Comparison of ENCODE assay signal across 8 cellular contexts in the genomic region with DNA sequence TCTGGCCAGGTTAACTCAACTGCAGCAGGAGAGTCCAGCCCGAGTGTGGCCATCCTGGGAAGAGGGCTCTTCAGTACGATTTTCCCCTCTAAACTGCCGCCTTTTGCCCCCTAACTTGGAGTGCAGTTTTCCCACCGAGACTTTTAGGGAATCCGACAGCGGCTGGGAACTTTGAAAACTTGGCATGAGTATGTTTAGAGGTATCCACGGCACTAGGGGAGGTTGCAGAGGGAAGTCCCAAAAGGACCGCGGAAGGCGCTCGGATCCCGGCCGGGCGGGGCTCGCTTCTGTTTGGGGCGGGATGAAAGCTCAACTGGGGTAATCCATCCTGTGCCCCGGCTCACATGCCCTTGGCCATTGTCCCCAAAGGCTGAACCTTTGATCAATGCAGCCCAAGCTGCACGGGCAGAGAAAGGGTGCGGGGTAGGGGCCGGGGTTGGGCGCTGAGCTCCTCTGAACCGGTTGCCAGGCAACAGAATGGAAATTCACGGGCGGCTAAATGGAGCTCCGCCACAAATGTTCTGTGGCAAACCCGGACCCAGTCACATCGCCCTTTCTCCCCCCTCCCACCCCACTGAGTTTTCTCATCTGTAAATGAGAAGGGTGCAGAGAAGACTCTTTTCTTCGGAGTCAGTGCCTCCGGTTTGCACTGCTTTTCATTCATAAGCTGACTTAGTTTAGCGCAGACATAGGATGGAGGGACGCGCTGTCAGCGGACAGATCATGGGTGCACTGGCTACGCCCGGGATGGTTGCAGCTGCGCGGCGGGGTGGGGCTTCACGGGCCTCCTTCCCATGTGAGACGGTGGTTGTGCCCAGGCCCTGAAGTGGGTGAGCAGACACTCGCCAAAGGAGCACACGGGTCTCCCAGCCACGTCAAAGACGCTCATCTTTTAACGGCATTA. TPM values are rescaled to one million over a fixed set of nuclear protein-coding genes. Genes with fewer than 3 reads are reported as not detected.
DNase-seq lines count a peak whose midpoint lies in the region; ATAC-seq and TF ChIP-seq lines count a peak whose summit lies in the region.

No MANE protein-coding gene starts in this region.

- TF ChIP-seq CTCF in cardiac fibroblast (IDR thresholded peaks at IDR 0.05; ENCODE audit: low read depth, low read length) (no peak), kidney epithelial cell (IDR thresholded peaks at IDR 0.05; ENCODE audit: insufficient read depth, low read length, poor library complexity, severe bottlenecking) (no peak)

- peak overlapping the region; percentile 79 for H3K4me3 Mint-ChIP-seq in stimulated activated naive B cell treated with anti-CD40 and anti-IgM and Interleukin-4, amounts not matched to agents 10 μg/mL and 1 μg/mL and 100 μg/mL, for 72 hours

- no peaks in the 10 kb centered on the region for H3K9me3 Mint-ChIP-seq in stimulated activated naive B cell treated with anti-CD40 and anti-IgM and Interleukin-4, amounts not matched to agents 10 μg/mL and 1 μg/mL and 100 μg/mL, for 72 hours

- DNase-seq in NCI-H510A treated with DMSO at 0.1 percent for 48 hours (lab: John Stamatoyannopoulos, UW) (peak; percentile 15), NCI-H510A (lab: John Stamatoyannopoulos, UW) (no peak), NCI-H524 treated with DMSO at 0.1 percent for 48 hours (lab: John Stamatoyannopoulos, UW) (peak; percentile 23), cardiac fibroblast (ENCODE audit: low read depth in 2 of 2) (peak; percentile 55 to 57), kidney epithelial cell (ENCODE audit: low read depth) (no peak), NCI-H345 treated with DMSO at 0.1 percent for 48 hours (lab: John Stamatoyannopoulos, UW; ENCODE audit: unreplicated experiment) (no peak)
- peak; percentile 9 for DNase-seq in stimulated activated naive B cell treated with anti-CD40 and anti-IgM and Interleukin-4, amounts not matched to agents 10 μg/mL and 1 μg/mL and 100 μg/mL, for 72 hours

- H3K4me1 Mint-ChIP-seq in stimulated activated naive B cell treated with anti-CD40 and anti-IgM and Interleukin-4, amounts not matched to agents 10 μg/mL and 1 μg/mL and 100 μg/mL, for 72 hours: peaks cover 23 to 41% of the 10 kb centered on the region in 2 donors

- ATAC-seq in stimulated activated naive B cell treated with anti-CD40 and anti-IgM and Interleukin-4, amounts not matched to agents 10 μg/mL and 1 μg/mL and 100 μg/mL, for 72 hours (replicated peaks): peak; percentile 19 to 28
- ATAC-seq in GM18907 (IDR thresholded peaks at IDR 0.05; ENCODE audit: unreplicated experiment): no peak

- peaks cover 45 to 70% of the 10 kb centered on the region in 2 donors for H3K27me3 Mint-ChIP-seq in stimulated activated naive B cell treated with anti-CD40 and anti-IgM and Interleukin-4, amounts not matched to agents 10 μg/mL and 1 μg/mL and 100 μg/mL, for 72 hours

- H3K4me3 ChIP-seq in cardiac fibroblast (replicated peaks in 1 of 2; ENCODE audit: low read depth in 2 of 2, low read length in 2 of 2): peak overlapping the region; percentile 66 to 67
- H3K4me3 ChIP-seq in kidney epithelial cell (ENCODE audit: low read depth, low read length): peak overlapping the region; percentile 5

- peaks cover 0 to 3% of the 10 kb centered on the region in 2 donors for H3K36me3 Mint-ChIP-seq in stimulated activated naive B cell treated with anti-CD40 and anti-IgM and Interleukin-4, amounts not matched to agents 10 μg/mL and 1 μg/mL and 100 μg/mL, for 72 hours

- peak overlapping the region; percentile 62 for H3K27ac Mint-ChIP-seq in stimulated activated naive B cell treated with anti-CD40 and anti-IgM and Interleukin-4, amounts not matched to agents 10 μg/mL and 1 μg/mL and 100 μg/mL, for 72 hours

- peaks cover 32% of the 10 kb centered on the region for H3K27me3 ChIP-seq in kidney epithelial cell (ENCODE audit: control insufficient read depth, insufficient read depth, low read length)

- H3K36me3 ChIP-seq in kidney epithelial cell (ENCODE audit: control insufficient read depth, insufficient read depth, low read length): no peaks in the 10 kb centered on the region

RNA-seq across cellular contexts. Expression of gene BMP6, which starts 2.3 kb away (rescaled TPM):
- 0.89 and 1.1 TPM in 2 replicates for total RNA-seq in kidney epithelial cell

Comparison
In these comparisons a context has a peak if more than half of its experiments do, and no peak if none do; other contexts are left out.
1. DNase-seq: peak in NCI-H510A treated with DMSO at 0.1 percent for 48 hours (single experiment), NCI-H524 treated with DMSO at 0.1 percent for 48 hours (single experiment), cardiac fibroblast (2 of 2) and stimulated activated naive B cell treated with anti-CD40 and anti-IgM and Interleukin-4, amounts not matched to agents 10 μg/mL and 1 μg/mL and 100 μg/mL, for 72 hours (single experiment); none in NCI-H510A (single experiment), kidney epithelial cell (single experiment) and NCI-H345 treated with DMSO at 0.1 percent for 48 hours (single experiment).